ENCODE assay signal across 9 cellular contexts in the genomic region with DNA sequence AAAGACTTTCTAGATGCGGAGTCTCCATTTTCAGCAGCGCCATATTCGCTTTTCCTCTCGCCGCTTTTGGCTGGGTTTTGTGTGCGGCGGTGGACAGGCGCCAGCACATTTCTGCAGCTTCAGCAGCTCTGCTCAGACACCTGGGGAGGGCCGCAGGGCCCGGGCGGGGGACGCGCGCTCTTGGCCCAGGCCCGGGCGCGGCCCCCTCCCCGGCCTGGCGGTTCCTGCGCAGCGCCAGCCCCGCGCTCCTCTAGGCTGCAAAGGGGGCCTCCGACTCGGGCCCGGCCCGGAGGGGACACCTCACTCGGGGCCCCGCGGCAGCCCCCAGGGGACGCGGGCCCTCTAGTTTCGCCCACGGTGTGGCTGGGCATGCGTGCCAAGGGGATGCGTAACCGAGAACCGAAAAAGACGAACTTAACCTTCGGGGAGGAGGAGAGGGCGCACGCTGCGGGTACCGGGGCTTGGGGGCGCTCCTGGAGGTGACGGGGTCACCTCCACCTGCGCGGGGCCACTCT. TPM values are rescaled to one million over a fixed set of nuclear protein-coding genes. Genes with fewer than 3 reads are reported as not detected.
A peak's percentile ranks its signal among the peaks of the same experiment; 100 is the strongest.
DNase-seq lines count a peak whose midpoint lies in the region; ATAC-seq and TF ChIP-seq lines count a peak whose summit lies in the region.
"Had no signal": no experiment of that assay in that cellular context is flagged by ENCODE, and none has a peak within 500 bp of the region (broad histone marks: within the 10 kb centered on the region; RNA-seq: fewer than 3 reads in every experiment).

No MANE protein-coding gene starts in this region.

- H3K27ac ChIP-seq in HEK293 (ENCODE audit: extremely low read depth, low read depth, low read length) (peak overlapping the region; percentile 91), PC-9 (no peak overlapping the region), psoas muscle (peak overlapping the region; percentile 87)

- H3K27ac Mint-ChIP-seq in activated naive CD8-positive, alpha-beta T cell treated with anti-CD3 and anti-CD28 coated beads, Interleukin-2, amount 50 U/mL, for 24 hours = peak overlapping the region; percentile 98

- H3K4me3 Mint-ChIP-seq in activated naive CD8-positive, alpha-beta T cell treated with anti-CD3 and anti-CD28 coated beads, Interleukin-2, amount 50 U/mL, for 24 hours = peak overlapping the region; percentile 94

- 0 to 1% (median 0%) methylated on average over 40 to 48 of the region's 48 CpGs for WGBS in psoas muscle, 3 donors

- in situ Hi-C loops in GM13976 (cut with MboI; ENCODE audit: low sequenced_read_pairs, unreplicated experiment) = no loop called here

- peaks cover 2% of the 10 kb centered on the region for H3K36me3 Mint-ChIP-seq in activated naive CD8-positive, alpha-beta T cell treated with anti-CD3 and anti-CD28 coated beads, Interleukin-2, amount 50 U/mL, for 24 hours (ENCODE audit: low read depth)

- H3K27me3 Mint-ChIP-seq in activated naive CD8-positive, alpha-beta T cell treated with anti-CD3 and anti-CD28 coated beads, Interleukin-2, amount 50 U/mL, for 24 hours = peaks cover 21% of the 10 kb centered on the region

- H3K4me3 ChIP-seq in HEK293 (ENCODE audit: low read depth, low read length) = peak overlapping the region; percentile 38
- H3K4me3 ChIP-seq in PC-9 = peak overlapping the region; percentile 60
- peak overlapping the region; percentile 94 for H3K4me3 ChIP-seq in psoas muscle

- intact Hi-C loops in PC-9 (cut with micrococcal nuclease; ENCODE audit: unreplicated experiment) (loop anchor here (5.0 kb wide), 1 partner anchor 65 kb away; the partner anchor contains the start of gene COMMD3), left ventricle myocardium superior (cut with micrococcal nuclease) (loop anchor here (5.0 kb wide), 1 partner anchor 65 kb away; the partner anchor contains the start of gene COMMD3), psoas muscle (cut with DNase I) (loop anchor here (2.0 to 10.0 kb wide), 5 partner anchors 65 to 302 kb away; partner anchors contain the start of genes BMI1 (in 1 of the 2) and COMMD3 (in 1 of the 2))

- no peaks in the 10 kb centered on the region for H3K9me3 Mint-ChIP-seq in activated naive CD8-positive, alpha-beta T cell treated with anti-CD3 and anti-CD28 coated beads, Interleukin-2, amount 50 U/mL, for 24 hours

- DNase-seq in GM13976 (ENCODE audit: low spot score) = peak; percentile 69
- DNase-seq in PC-9 = peak in 1 of 2 experiments; percentile 16
- DNase-seq in activated naive CD8-positive, alpha-beta T cell treated with anti-CD3 and anti-CD28 coated beads, Interleukin-2, amount 50 U/mL, for 24 hours = peak; percentile 73
- peak; percentile 81 for DNase-seq in left ventricle myocardium superior
- peak; percentile 61 to 84 for DNase-seq in psoas muscle
- DNase-seq in NCI-H82 (lab: John Stamatoyannopoulos, UW) = no peak
- DNase-seq in dedifferentiated amniotic fluid mesenchymal stem cell (ENCODE audit: extremely low spot score) = no peak

- H3K36me3 ChIP-seq in HEK293 (ENCODE audit: control insufficient read depth in 2 of 2, insufficient read depth in 1 of 2, low read length in 2 of 2) (no peaks in the 10 kb centered on the region), PC-9 (ENCODE audit: low read depth) (no peaks in the 10 kb centered on the region), psoas muscle (ENCODE audit: insufficient read depth in 1 of 2, low read depth in 1 of 2) (no peaks in the 10 kb centered on the region)

- no peaks in the 10 kb centered on the region for H4K20me1 ChIP-seq in PC-9 (ENCODE audit: insufficient read depth)

- peak; percentile 88 for ATAC-seq in activated naive CD8-positive, alpha-beta T cell treated with anti-CD3 and anti-CD28 coated beads, Interleukin-2, amount 50 U/mL, for 24 hours
- ATAC-seq in left ventricle myocardium superior (peak; percentile 90), psoas muscle (peak; percentile 82 to 87 (median 84))

- H3K79me2 ChIP-seq in PC-9 (ENCODE audit: low read depth) = no peaks in the 10 kb centered on the region

- peaks cover 8% of the 10 kb centered on the region for H3K4me1 ChIP-seq in HEK293 (ENCODE audit: control insufficient read depth, insufficient read depth, low read length)
- peaks cover 10% of the 10 kb centered on the region for H3K4me1 ChIP-seq in PC-9 (replicated peaks; ENCODE audit: insufficient read depth)
- H3K4me1 ChIP-seq in psoas muscle = peaks cover 4% of the 10 kb centered on the region

- H3K27me3 ChIP-seq in PC-9 (ENCODE audit: insufficient read depth, low read depth) (no peaks in the 10 kb centered on the region), psoas muscle (ENCODE audit: insufficient read depth in 3 of 3, low read length in 2 of 3) (no peaks in the 10 kb centered on the region)

- CTCF ChIA-PET in HEK293 (lab: Yijun Ruan, JAX) (interaction anchor here (0.6 kb wide), 1 partner anchor 461 kb away, joined by 3 read pairs; no protein-coding TSS in a partner anchor), PC-9 (lab: Charles Lee) (no interaction called here)

- peaks cover 13% of the 10 kb centered on the region; the same call in 1 of the 2 replicates for H3F3A ChIP-seq in PC-9 (ENCODE audit: insufficient read depth, low read depth)

- H3K4me2 ChIP-seq in PC-9 = peak overlapping the region; percentile 72

- H3K9me2 ChIP-seq in PC-9 (ENCODE audit: insufficient read depth) = no peaks in the 10 kb centered on the region

- no TSS peak for BruUV-seq in PC-9 (replicated peaks; lab: Mats Ljungman, UMichigan)

- POLR2A ChIA-PET in HEK293 (lab: Yijun Ruan, JAX) (interaction anchor here (1.0 kb wide), 1 partner anchor 64 kb away, joined by 3 read pairs; the partner anchor contains the start of gene COMMD3), PC-9 (lab: Charles Lee; ENCODE audit: unreplicated experiment) (no interaction called here)

- TF ChIP-seq CTCF in GM13976 (IDR thresholded peaks at IDR 0.05; ENCODE audit: borderline replicate concordance, control extremely low read depth, extremely low read depth, insufficient read depth, missing control alignments) (no peak), HEK293 (tag by site-specific recombination; IDR thresholded peaks at IDR 0.05) (no peak), PC-9 (conservative IDR thresholded peaks at IDR 0.05) (no peak), psoas muscle (IDR thresholded peaks at IDR 0.05) (no peak)

- H3K4me1 Mint-ChIP-seq in activated naive CD8-positive, alpha-beta T cell treated with anti-CD3 and anti-CD28 coated beads, Interleukin-2, amount 50 U/mL, for 24 hours = peaks cover 47% of the 10 kb centered on the region

- peak overlapping the region; percentile 79 for H2AFZ ChIP-seq in PC-9

- H3K9me3 ChIP-seq in HEK293 (ENCODE audit: control insufficient read depth, insufficient read depth, low read depth, low read length) = no peaks in the 10 kb centered on the region
- no peaks in the 10 kb centered on the region for H3K9me3 ChIP-seq in PC-9 (ENCODE audit: insufficient read depth, low read depth)
- H3K9me3 ChIP-seq in psoas muscle = peaks cover 3% of the 10 kb centered on the region

TF ChIP-seq in HEK293, 187 proteins besides CTCF, POLR2A, EP300 and RAD21 (continues in another document):
- TF ChIP-seq ZNF670 (tag by site-specific recombination; IDR thresholded peaks at IDR 0.05; ENCODE audit: low read depth) (no peak), ZNF707 (tag by site-specific recombination; IDR thresholded peaks at IDR 0.05) (no peak), TCF7L2 (IDR thresholded peaks at IDR 0.05; ENCODE audit: borderline replicate concordance, low read depth, low read length) (no peak), ZIC2 (tag by site-specific recombination; IDR thresholded peaks at IDR 0.05) (no peak), ZNF148 (tag by site-specific recombination; IDR thresholded peaks at IDR 0.05; ENCODE audit: borderline replicate concordance) (no peak), ZBTB44 (tag by site-specific recombination; IDR thresholded peaks at IDR 0.05) (peak; percentile 26; the same call in 1 of the 2 replicates), ZNF626 (tag by site-specific recombination; IDR thresholded peaks at IDR 0.05) (no peak)
- TF ChIP-seq, protein P1, sequence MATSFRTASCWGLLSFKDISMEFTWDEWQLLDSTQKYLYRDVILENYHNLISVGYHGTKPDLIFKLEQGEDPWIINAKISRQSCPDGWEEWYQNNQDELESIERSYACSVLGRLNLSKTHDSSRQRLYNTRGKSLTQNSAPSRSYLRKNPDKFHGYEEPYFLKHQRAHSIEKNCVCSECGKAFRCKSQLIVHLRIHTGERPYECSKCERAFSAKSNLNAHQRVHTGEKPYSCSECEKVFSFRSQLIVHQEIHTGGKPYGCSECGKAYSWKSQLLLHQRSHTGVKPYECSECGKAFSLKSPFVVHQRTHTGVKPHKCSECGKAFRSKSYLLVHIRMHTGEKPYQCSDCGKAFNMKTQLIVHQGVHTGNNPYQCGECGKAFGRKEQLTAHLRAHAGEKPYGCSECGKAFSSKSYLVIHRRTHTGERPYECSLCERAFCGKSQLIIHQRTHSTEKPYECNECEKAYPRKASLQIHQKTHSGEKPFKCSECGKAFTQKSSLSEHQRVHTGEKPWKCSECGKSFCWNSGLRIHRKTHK (tag by site-specific recombination; IDR thresholded peaks at IDR 0.05) = no peak

RNA-seq across cellular contexts. Expression of gene EBLN1, which starts 34.5 kb away (rescaled TPM):
- total RNA-seq in PC-9 (2021) (not detected in 2 replicates), left ventricle myocardium superior (not detected), psoas muscle (not detected)
- not detected for polyA plus RNA-seq in psoas muscle
- total RNA-seq: pulmonary artery endothelial cell had no signal

Comparison
In these comparisons a context has a peak if more than half of its experiments do, and no peak if none do; other contexts are left out.
1. DNase-seq: peak in GM13976 (single experiment), activated naive CD8-positive, alpha-beta T cell treated with anti-CD3 and anti-CD28 coated beads, Interleukin-2, amount 50 U/mL, for 24 hours (single experiment), left ventricle myocardium superior (single experiment) and psoas muscle (2 of 2); none in NCI-H82 (single experiment) and dedifferentiated amniotic fluid mesenchymal stem cell (single experiment).
2. H3K4me3 ChIP-seq: peak in every context shown above with its lines; median percentile 94 in psoas muscle; 60 in PC-9; 38 in HEK293.
3. Peak in every context shown above with its lines, with median percentiles within 50 percentile points of each other: ATAC-seq.